37 cellular contexts compared by ENCODE assay signal in the genomic region with DNA sequence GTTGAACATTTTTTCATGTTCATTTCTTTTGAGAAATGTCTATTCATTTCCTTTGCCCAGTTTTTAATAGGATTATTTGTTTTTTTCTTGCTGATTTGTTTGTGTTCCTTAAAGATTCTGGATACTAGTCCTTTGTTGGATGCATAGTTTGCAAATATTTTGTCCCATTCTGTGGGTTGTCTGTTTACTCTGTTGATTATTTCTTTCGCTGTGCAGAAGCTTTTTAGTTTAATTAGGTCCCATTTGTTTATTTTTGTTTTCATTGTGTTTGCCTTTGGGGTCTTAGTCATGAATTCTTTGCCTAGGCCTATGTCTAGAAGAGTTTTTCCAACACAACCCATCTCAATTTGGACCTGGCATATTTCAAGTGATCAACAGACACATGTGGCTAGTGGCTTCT.
"Had no signal": no experiment of that assay in that cellular context is flagged by ENCODE, and none has a peak within 500 bp of the region (broad histone marks: within the 10 kb centered on the region; RNA-seq: fewer than 3 reads in every experiment).

No MANE protein-coding gene starts in this region.

- H3K36me3 ChIP-seq: MG63 had no signal

- H3K9me3 ChIP-seq: MG63 had no signal

- DNase-seq: Karpas-422, Kasumi-1, MG63, MM.1S, MV-4-11, NCI-H1048, NCI-H1092, NCI-H1092 treated with DMSO at 0.1 percent for 48 hours, NCI-H1105, NCI-H1105 treated with DMSO at 0.1 percent for 48 hours, NCI-H1417, NCI-H1417 treated with DMSO at 0.1 percent for 48 hours, NCI-H1436, NCI-H1436 treated with DMSO at 0.1 percent for 48 hours, NCI-H146, NCI-H1694, NCI-H1694 treated with DMSO at 0.1 percent for 48 hours, NCI-H187, NCI-H187 treated with DMSO at 0.1 percent for 48 hours, NCI-H1930, NCI-H2029, NCI-H2029 treated with DMSO at 0.1 percent for 48 hours, NCI-H2081, NCI-H2081 treated with DMSO at 0.1 percent for 48 hours, NCI-H2107, NCI-H2171, NCI-H2171 treated with DMSO at 0.1 percent for 48 hours, NCI-H2227 treated with DMSO at 0.1 percent for 48 hours, NCI-H226, NCI-H345, NCI-H446, NCI-H446 treated with DMSO at 0.1 percent for 48 hours, NCI-H510A, NCI-H510A treated with DMSO at 0.1 percent for 48 hours, NCI-H524, NCI-H524 treated with DMSO at 0.1 percent for 48 hours, NCI-H526 had no signal

- H3K4me3 ChIP-seq: MG63 had no signal
